Comparison of ENCODE assay signal across 11 cellular contexts in the genomic region with DNA sequence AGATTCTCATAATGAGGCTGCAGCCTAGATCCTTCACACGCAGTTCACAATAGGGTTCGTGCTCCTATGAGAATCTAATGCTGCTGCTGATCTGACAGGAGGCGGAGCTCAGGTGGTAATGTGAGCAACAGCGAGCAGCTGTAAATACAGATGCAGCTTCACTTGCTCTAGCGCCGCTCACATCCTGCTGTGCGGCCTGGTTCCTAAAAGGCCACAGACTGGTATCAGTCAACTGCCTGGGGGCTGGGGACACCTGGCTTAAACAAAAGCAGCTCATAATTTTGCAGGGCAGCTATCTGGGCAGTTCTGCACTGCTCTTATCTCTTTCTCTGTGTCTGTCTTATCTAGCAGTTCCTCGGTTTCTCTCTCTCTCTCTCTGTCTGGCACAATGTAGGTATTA. TPM values are rescaled to one million over a fixed set of nuclear protein-coding genes. Genes with fewer than 3 reads are reported as not detected.
DNase-seq lines count a peak whose midpoint lies in the region; ATAC-seq and TF ChIP-seq lines count a peak whose summit lies in the region.
"Had no signal": no experiment of that assay in that cellular context is flagged by ENCODE, and none has a peak within 500 bp of the region (broad histone marks: within the 10 kb centered on the region; RNA-seq: fewer than 3 reads in every experiment).

No MANE protein-coding gene starts in this region.

- no peaks in the 10 kb centered on the region for H4K20me1 ChIP-seq in DND-41 (ENCODE audit: insufficient read depth, low read length)

- peaks cover 9% of the 10 kb centered on the region for H3K9me3 Mint-ChIP-seq in activated T-cell treated with anti-CD3 and anti-CD28 coated beads, Interleukin-2, amount 50 U/mL, for 4 hours

- TF ChIP-seq POLR2A in upper lobe of left lung (IDR thresholded peaks at IDR 0.05) = no peak

- no peaks in the 10 kb centered on the region for H3K36me3 Mint-ChIP-seq in activated T-cell treated with anti-CD3 and anti-CD28 coated beads, Interleukin-2, amount 50 U/mL, for 4 hours (ENCODE audit: insufficient read depth)

- no peaks in the 10 kb centered on the region for H3K27me3 Mint-ChIP-seq in activated T-cell treated with anti-CD3 and anti-CD28 coated beads, Interleukin-2, amount 50 U/mL, for 4 hours (ENCODE audit: low read depth)

- no peaks in the 10 kb centered on the region for H3K79me2 ChIP-seq in DND-41 (ENCODE audit: insufficient read depth, low read length)

- ATAC-seq in DND-41 (ENCODE audit: insufficient read depth, low read depth) (peak; percentile 92), GM19468 (IDR thresholded peaks at IDR 0.05; ENCODE audit: extremely low read depth, unreplicated experiment) (peak; percentile 78), HG03469 (IDR thresholded peaks at IDR 0.05; ENCODE audit: unreplicated experiment) (peak; percentile 95), upper lobe of left lung (ENCODE audit: low FRiP score in 2 of 2) (no peak), HG03520 (IDR thresholded peaks at IDR 0.05; ENCODE audit: unreplicated experiment) (no peak), GM18517 (IDR thresholded peaks at IDR 0.05; ENCODE audit: unreplicated experiment) (no peak), HG03175 (IDR thresholded peaks at IDR 0.05; ENCODE audit: unreplicated experiment) (no peak)
- ATAC-seq in activated T-cell treated with anti-CD3 and anti-CD28 coated beads, Interleukin-2, amount 50 U/mL, for 4 hours = peak; percentile 85 to 86

- 92 to 93% methylated on average over 8 of the region's 8 CpGs for WGBS in upper lobe of left lung, 2 donors

- TF ChIP-seq CTCF in DND-41 (IDR thresholded peaks at IDR 0.05; ENCODE audit: borderline replicate concordance, extremely low read depth, low read length, poor library complexity, severe bottlenecking) = no peak
- no peak for TF ChIP-seq CTCF in upper lobe of left lung (IDR thresholded peaks at IDR 0.05)

- H3K4me3 ChIP-seq in DND-41 (ENCODE audit: low read depth in 1 of 2, low read length in 2 of 2) = no peak overlapping the region
- no peak overlapping the region for H3K4me3 ChIP-seq in upper lobe of left lung

- no peak overlapping the region for H3K9ac ChIP-seq in DND-41 (ENCODE audit: low read depth, low read length)

- H3K4me1 ChIP-seq in DND-41 (ENCODE audit: insufficient read depth, low read length) (peaks cover 17% of the 10 kb centered on the region), upper lobe of left lung (no peaks in the 10 kb centered on the region)

- DNase-seq in DND-41 (peak; percentile 62), upper lobe of left lung (no peak)
- no peak for DNase-seq in activated T-cell treated with anti-CD3 and anti-CD28 coated beads, Interleukin-2, amount 50 U/mL, for 4 hours
- DNase-seq: dermis blood vessel endothelial cell, DMS53, NCI-H1105 treated with DMSO at 0.1 percent for 48 hours had no signal

- peaks cover 7% of the 10 kb centered on the region for H3K9me3 ChIP-seq in DND-41 (ENCODE audit: insufficient read depth, low read length, severe bottlenecking)
- peaks cover 0 to 5% (median 0%) of the 10 kb centered on the region in 4 donors for H3K9me3 ChIP-seq in upper lobe of left lung

- peaks cover 19% of the 10 kb centered on the region for H3K4me1 Mint-ChIP-seq in activated T-cell treated with anti-CD3 and anti-CD28 coated beads, Interleukin-2, amount 50 U/mL, for 4 hours (ENCODE audit: low read depth)

- H3K4me2 ChIP-seq in DND-41 (ENCODE audit: insufficient read depth, low read length) = no peak overlapping the region

- H3K4me3 Mint-ChIP-seq in activated T-cell treated with anti-CD3 and anti-CD28 coated beads, Interleukin-2, amount 50 U/mL, for 4 hours = peak overlapping the region; percentile 2

- H3K36me3 ChIP-seq in DND-41 (ENCODE audit: insufficient read depth, low read length) = no peaks in the 10 kb centered on the region
- H3K36me3 ChIP-seq in upper lobe of left lung = no peaks in the 10 kb centered on the region

- H3K27ac ChIP-seq in DND-41 (ENCODE audit: low read length) = no peak overlapping the region
- no peak overlapping the region for H3K27ac ChIP-seq in upper lobe of left lung

- H2AFZ ChIP-seq in DND-41 (ENCODE audit: low read depth, low read length) = no peak overlapping the region

- no peak for TF ChIP-seq EP300 in upper lobe of left lung (IDR thresholded peaks at IDR 0.05)

- H3K27me3 ChIP-seq in DND-41 (ENCODE audit: insufficient read depth, low read length, poor library complexity) = no peaks in the 10 kb centered on the region
- no peaks in the 10 kb centered on the region for H3K27me3 ChIP-seq in upper lobe of left lung

RNA-seq across cellular contexts. Expression of gene CD226, which starts 20.4 kb away (rescaled TPM):
- 100 to 1,000 TPM; 129 to 168 (median 129) TPM for total RNA-seq in activated T-cell treated with anti-CD3 and anti-CD28 coated beads, Interleukin-2, amount 50 U/mL, for 4 hours
- 10 to 100 TPM in 2 of 6 donors, 1 to 10 TPM in 4; 3.3 to 26.5 (median 5.5) TPM for total RNA-seq in upper lobe of left lung

Comparison
In these comparisons a context has a peak if more than half of its experiments do, and no peak if none do; other contexts are left out.
1. ATAC-seq: peak in DND-41 (single experiment), GM19468 (single experiment), HG03469 (single experiment) and activated T-cell treated with anti-CD3 and anti-CD28 coated beads, Interleukin-2, amount 50 U/mL, for 4 hours (2 of 2); none in upper lobe of left lung (0 of 2), HG03520 (single experiment), GM18517 (single experiment) and HG03175 (single experiment).
2. RNA of gene CD226, which starts 20.4 kb away (total RNA-seq): 129 to 168 TPM in activated T-cell treated with anti-CD3 and anti-CD28 coated beads, Interleukin-2, amount 50 U/mL, for 4 hours; 3.3 to 26.5 TPM in upper lobe of left lung; every median in the first group is over 4 times any median in the second.